24 cellular contexts compared by ENCODE assay signal in genomic region chr10:61633665-61634064, GRCh38. TPM values are rescaled to one million over a fixed set of nuclear protein-coding genes. Genes with fewer than 3 reads are reported as not detected.
DNase-seq lines count a peak whose midpoint lies in the region; ATAC-seq and TF ChIP-seq lines count a peak whose summit lies in the region.
"Had no signal": no experiment of that assay in that cellular context is flagged by ENCODE, and none has a peak within 500 bp of the region (broad histone marks: within the 10 kb centered on the region; RNA-seq: fewer than 3 reads in every experiment).

No MANE protein-coding gene starts in this region.

- TF ChIP-seq EP300 in upper lobe of left lung (IDR thresholded peaks at IDR 0.05): no peak

- ATAC-seq in GM18505 (IDR thresholded peaks at IDR 0.05; ENCODE audit: unreplicated experiment): no peak
- ATAC-seq in upper lobe of left lung (ENCODE audit: low FRiP score in 2 of 2): no peak
- no peak for ATAC-seq in right cardiac atrium
- ATAC-seq: left lobe of liver; mucosa of descending colon; stimulated activated naive B cell treated with anti-CD40 and anti-IgM and Interleukin-4, amounts not matched to agents 10 μg/mL and 1 μg/mL and 100 μg/mL, for 72 hours; T-helper 17 cell had no signal

- intact Hi-C loops in right cardiac atrium (cut with DNase I): no loop called here

- TF ChIP-seq CTCF in cardiac fibroblast (IDR thresholded peaks at IDR 0.05; ENCODE audit: low read depth, low read length): no peak
- no peak for TF ChIP-seq CTCF in foreskin fibroblast (IDR thresholded peaks at IDR 0.05; ENCODE audit: low read depth, low read length)
- TF ChIP-seq CTCF in upper lobe of left lung (IDR thresholded peaks at IDR 0.05): no peak

- H3K4me1 ChIP-seq in upper lobe of left lung (peaks cover 0 to 3% (median 0%) of the 10 kb centered on the region in 4 donors), right cardiac atrium (ENCODE audit: control insufficient read depth, insufficient read depth, low read length) (no peaks in the 10 kb centered on the region)

- no peaks in the 10 kb centered on the region for H3K9me3 ChIP-seq in upper lobe of left lung
- H3K9me3 ChIP-seq in right cardiac atrium (ENCODE audit: control insufficient read depth, low read length): no peaks in the 10 kb centered on the region
- H3K9me3 ChIP-seq: mucosa of descending colon, tibial nerve had no signal

- TF ChIP-seq POLR2A in GM18505 (IDR thresholded peaks at IDR 0.05; ENCODE audit: borderline replicate concordance, extremely low read depth, insufficient read depth, insufficient read length) (no peak), upper lobe of left lung (IDR thresholded peaks at IDR 0.05) (no peak)

- WGBS in upper lobe of left lung, 2 donors: 41 to 52% methylated on average over 3 of the region's 3 CpGs
- 59% methylated on average over 3 of the region's 3 CpGs for WGBS in right cardiac atrium

- DNase-seq in AG20443 (ENCODE audit: low spot score) (peak; percentile 18), M059J (ENCODE audit: low read depth) (peak; percentile 46), cardiac fibroblast (ENCODE audit: low read depth in 2 of 2) (peak; percentile 41 to 75), foreskin fibroblast (peak; percentile 65 to 81), SIG-M5 treated with dmso at 0.1 percent for 504 hours (lab: John Stamatoyannopoulos, UW; ENCODE audit: unreplicated experiment) (no peak), upper lobe of left lung (no peak), right cardiac atrium (no peak)
- DNase-seq: activated T-cell treated with anti-CD3 and anti-CD28 coated beads, Interleukin-2, amount 50 U/mL, for 48 hours; caudate nucleus; CD4-positive, CD25-positive, alpha-beta regulatory T cell; DMS153; effector memory CD4-positive, alpha-beta T cell; GOT3; mucosa of descending colon; MV-4-11; NCI-H1930; NCI-H510A treated with DMSO at 0.1 percent for 48 hours; SHP77; stimulated activated naive B cell treated with anti-CD40 and anti-IgM and Interleukin-4, amounts not matched to agents 10 μg/mL and 1 μg/mL and 100 μg/mL, for 72 hours; T-helper 17 cell had no signal

- no peaks in the 10 kb centered on the region for H3K27me3 ChIP-seq in upper lobe of left lung
- no peaks in the 10 kb centered on the region for H3K27me3 ChIP-seq in right cardiac atrium (ENCODE audit: control insufficient read depth, insufficient read depth)
- H3K27me3 ChIP-seq: tibial nerve had no signal

- H3K4me3 ChIP-seq in cardiac fibroblast (replicated peaks in 1 of 2; ENCODE audit: low read depth in 2 of 2, low read length in 2 of 2) (no peak overlapping the region), foreskin fibroblast (ENCODE audit: low read depth in 1 of 2, low read length in 2 of 2) (no peak overlapping the region), upper lobe of left lung (no peak overlapping the region), right cardiac atrium (ENCODE audit: low read length) (no peak overlapping the region)
- H3K4me3 ChIP-seq: mucosa of descending colon, tibial nerve had no signal

- H3K36me3 ChIP-seq in upper lobe of left lung: no peaks in the 10 kb centered on the region
- H3K36me3 ChIP-seq: tibial nerve had no signal

- H3K27ac ChIP-seq in upper lobe of left lung (no peak overlapping the region), right cardiac atrium (ENCODE audit: low read length) (no peak overlapping the region)
- H3K27ac ChIP-seq: tibial nerve had no signal

RNA-seq across cellular contexts. Expression of gene CABCOCO1, which starts 29.1 kb away (rescaled TPM):
- 0.96 and 3.6 TPM in 2 replicates for total RNA-seq in M059J (2014; rRNA removed; shearing (Covaris generic))
- total RNA-seq in upper lobe of left lung: 10 to 100 TPM in 1 of 6 donors, 1 to 10 TPM in 4, not detected in 1; 1.3 to 12.2 (median 2.3) TPM
- total RNA-seq in right cardiac atrium: under 1 TPM in 1 of 4 donors, not detected in 3; 0.66 TPM
- polyA plus RNA-seq in right cardiac atrium: 0.09 TPM
- total RNA-seq: A673; CD4-positive, CD25-positive, alpha-beta regulatory T cell; left lobe of liver; T-helper 17 cell; tibial nerve had no signal
- polyA plus RNA-seq: CD4-positive, CD25-positive, alpha-beta regulatory T cell had no signal

Comparison
In these comparisons a context has a peak if more than half of its experiments do, and no peak if none do; other contexts are left out.
1. DNase-seq: peak in AG20443 (single experiment), M059J (single experiment), cardiac fibroblast (2 of 2) and foreskin fibroblast (2 of 2); none in SIG-M5 treated with dmso at 0.1 percent for 504 hours (single experiment), upper lobe of left lung (0 of 2) and right cardiac atrium (0 of 3).